27 cellular contexts compared by ENCODE assay signal in the genomic region with DNA sequence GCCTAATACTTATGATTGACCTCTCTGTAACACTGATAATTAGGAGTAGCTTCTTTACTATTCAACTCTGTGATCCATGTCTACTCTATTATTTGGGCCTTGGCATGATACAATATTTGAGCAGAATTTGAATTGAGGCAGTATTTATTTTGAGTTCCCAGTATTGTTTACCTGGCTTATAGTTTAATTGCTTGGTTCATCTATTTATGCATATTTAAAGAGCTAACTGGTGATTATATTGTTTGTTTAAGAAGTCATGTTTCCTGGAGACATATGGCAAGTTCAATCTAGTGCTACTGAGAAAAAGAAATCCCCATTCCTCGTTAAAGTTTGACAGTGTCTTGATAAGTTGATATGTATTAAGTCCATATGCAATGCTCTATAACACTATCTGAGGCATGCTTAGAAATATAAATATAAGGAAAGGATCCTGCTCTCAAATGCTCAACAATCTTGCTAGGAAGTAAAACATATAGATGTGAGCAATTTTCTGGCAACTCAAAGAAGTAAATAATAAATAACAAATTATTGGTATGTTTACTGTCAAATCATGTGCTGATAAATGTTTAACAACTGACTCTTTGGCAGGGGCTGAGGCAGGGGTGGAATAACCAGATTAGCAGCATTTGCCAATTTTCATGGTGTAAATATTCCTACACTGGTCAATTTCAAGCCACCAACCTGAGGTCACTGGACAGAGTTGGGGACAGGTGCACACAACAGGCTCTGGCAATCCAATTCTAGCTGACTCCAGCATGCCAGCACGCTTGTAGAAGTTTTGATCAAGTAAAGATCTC.
DNase-seq lines count a peak whose midpoint lies in the region; FAIRE-seq and TF ChIP-seq lines count a peak whose summit lies in the region.
"Had no signal": no experiment of that assay in that cellular context is flagged by ENCODE, and none has a peak within 500 bp of the region (broad histone marks: within the 10 kb centered on the region; RNA-seq: fewer than 3 reads in every experiment).

No MANE protein-coding gene starts in this region.

- no peaks in the 10 kb centered on the region for H3K27me3 ChIP-seq in bronchial epithelial cell (ENCODE audit: control insufficient read depth, insufficient read depth, low read length)
- H3K27me3 ChIP-seq: BLaER1, SJCRH30 had no signal

- DNase-seq in NCI-H1417 (lab: John Stamatoyannopoulos, UW), result peak in 2 of 3 experiments; percentile 21 to 61
- DNase-seq in NCI-H1417 treated with DMSO at 0.1 percent for 48 hours (lab: John Stamatoyannopoulos, UW), result no peak
- DNase-seq in LNCaP clone FGC (ENCODE audit: low read depth), result peak; percentile 94
- peak; percentile 72 for DNase-seq in NCI-H748 (lab: John Stamatoyannopoulos, UW; ENCODE audit: unreplicated experiment)
- peak; percentile 2 for DNase-seq in bronchial epithelial cell (ENCODE audit: low read depth)
- no peak for DNase-seq in NK-92 (lab: John Stamatoyannopoulos, UW; ENCODE audit: unreplicated experiment)
- no peak for DNase-seq in NCI-H510A treated with DMSO at 0.1 percent for 48 hours (lab: John Stamatoyannopoulos, UW)
- no peak for DNase-seq in SKM-1 (lab: John Stamatoyannopoulos, UW; ENCODE audit: unreplicated experiment)
- DNase-seq: 8988T; CD4-positive, CD25-positive, alpha-beta regulatory T cell; DMS79; EL; GDM1; HCEC 1CT; IMR-90; KG1; MM.1S; NCI-H1694; NCI-H446; NCI-H526; NK-92 treated with Interleukin-12 subunit alpha and Interleukin-12 subunit beta, amount 100 ng/mL, for 24 hours; PC-9; SJCRH30; T-helper 2 cell had no signal

- TF ChIP-seq CTCF in LNCaP clone FGC (IDR thresholded peaks at IDR 0.05; ENCODE audit: control insufficient read depth, extremely low read depth, insufficient read depth) (no peak), bronchial epithelial cell (IDR thresholded peaks at IDR 0.05; ENCODE audit: insufficient read depth, low read length, severe bottlenecking) (no peak)

- H3K36me3 ChIP-seq in bronchial epithelial cell (ENCODE audit: control insufficient read depth, insufficient read depth, low read length), result no peaks in the 10 kb centered on the region
- H3K36me3 ChIP-seq: BLaER1, SJCRH30 had no signal

- H3K4me3 ChIP-seq in LNCaP clone FGC (ENCODE audit: low read depth, low read length) (no peak overlapping the region), bronchial epithelial cell (ENCODE audit: low read depth, low read length) (no peak overlapping the region)
- H3K4me3 ChIP-seq: BLaER1, GM12878, PC-9, SJCRH30 had no signal

- no peak for FAIRE-seq in bronchial epithelial cell (lab: Jason Lieb, UNC)
- FAIRE-seq: GM12878, H1 had no signal

Comparison
In these comparisons a context has a peak if more than half of its experiments do, and no peak if none do; other contexts are left out.
1. DNase-seq: peak in NCI-H1417 (2 of 3), LNCaP clone FGC (single experiment), NCI-H748 (single experiment) and bronchial epithelial cell (single experiment); none in NCI-H1417 treated with DMSO at 0.1 percent for 48 hours (single experiment), NK-92 (single experiment), NCI-H510A treated with DMSO at 0.1 percent for 48 hours (single experiment) and SKM-1 (single experiment).